In the genomic region with DNA sequence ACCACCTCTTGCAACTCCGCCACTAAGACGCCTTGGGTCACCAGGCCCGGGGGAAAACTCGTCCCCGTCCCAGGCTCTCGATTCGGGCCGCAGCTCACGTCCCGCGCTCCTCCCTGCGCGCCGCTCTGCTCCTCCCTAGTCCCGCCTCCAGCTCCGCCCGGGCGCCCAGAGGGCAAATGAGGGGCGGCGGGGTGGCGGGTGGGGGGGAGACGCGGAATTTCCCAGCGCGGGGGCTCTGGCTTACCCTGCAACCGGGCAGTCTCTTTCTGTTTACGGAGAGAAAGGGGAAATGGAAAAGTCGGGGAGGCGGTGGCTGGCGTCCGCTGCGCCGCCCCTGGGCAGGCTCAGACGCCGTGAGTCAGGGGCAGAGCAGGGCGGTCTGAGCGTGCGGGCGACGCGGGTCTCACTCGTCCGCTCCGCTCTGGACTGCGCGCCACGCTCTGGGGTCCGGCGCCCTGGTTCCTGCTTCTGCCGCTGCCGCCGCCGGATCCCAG, we compare ENCODE assay signal across 8 cellular contexts. TPM values are rescaled to one million over a fixed set of nuclear protein-coding genes. Genes with fewer than 3 reads are reported as not detected.
DNase-seq lines count a peak whose midpoint lies in the region; ATAC-seq and TF ChIP-seq lines count a peak whose summit lies in the region.

A gene (plus strand): TSS at position 406 of the 494 bp plus-strand sequence. CDS start 4,755 bp downstream, outside the sequence.

- H3K9me3 ChIP-seq in GM23248 (ENCODE audit: low read depth) = no peaks in the 10 kb centered on the region
- no peaks in the 10 kb centered on the region for H3K9me3 ChIP-seq in T-helper 17 cell (ENCODE audit: control insufficient read depth, low read length, poor library complexity, severe bottlenecking)
- no peaks in the 10 kb centered on the region for H3K9me3 ChIP-seq in left ventricle myocardium inferior (replicated peaks)
- H3K9me3 ChIP-seq in prostate gland = no peaks in the 10 kb centered on the region

- H3F3A ChIP-seq in GM23248 (ENCODE audit: insufficient read depth) = peaks cover 38% of the 10 kb centered on the region

- intact Hi-C loops in left ventricle myocardium inferior (cut with micrococcal nuclease) (no loop called here), prostate gland (cut with DNase I) (no loop called here)

- H3K4me1 Mint-ChIP-seq in T-helper 17 cell = peaks cover 47% of the 10 kb centered on the region

- peaks cover 3% of the 10 kb centered on the region for H3K36me3 Mint-ChIP-seq in T-helper 17 cell (ENCODE audit: low read depth)

- H3K27me3 Mint-ChIP-seq in T-helper 17 cell = no peaks in the 10 kb centered on the region

- WGBS in GM23248 (ENCODE audit: low coverage in 1 of 2, low lambda C conversion rate in 2 of 2, missing lambda C conversion rate in 2 of 2), 2 experiments = 1% methylated on average over 47 to 51 of the region's 53 CpGs
- whole genome bisulfite sequencing in prostate gland = under 1% methylated on average over 45 of the region's 53 CpGs

- H3K27ac ChIP-seq in GM23248 = peak within 1 kb of the TSS; percentile 91
- H3K27ac ChIP-seq in left ventricle myocardium inferior (replicated peaks) = peak within 1 kb of the TSS; percentile 99
- H3K27ac ChIP-seq in prostate gland = peak within 1 kb of the TSS; percentile 91 to 96

- no peaks in the 10 kb centered on the region for H3K9me2 ChIP-seq in GM23248 (ENCODE audit: insufficient read depth)

- H4K20me1 ChIP-seq in GM23248 (ENCODE audit: insufficient read depth) = no peaks in the 10 kb centered on the region

- peak within 1 kb of the TSS; percentile 86 for H2AFZ ChIP-seq in GM23248

- H3K27me3 ChIP-seq in GM23248 (replicated peaks; ENCODE audit: insufficient read depth) = no peaks in the 10 kb centered on the region
- H3K27me3 ChIP-seq in left ventricle myocardium inferior (ENCODE audit: low read depth) = no peaks in the 10 kb centered on the region
- H3K27me3 ChIP-seq in prostate gland (replicated peaks; ENCODE audit: insufficient read depth) = no peaks in the 10 kb centered on the region

- H3K4me2 ChIP-seq in GM23248 (ENCODE audit: unreplicated experiment) = peak within 1 kb of the TSS; percentile 91

- H3K4me3 Mint-ChIP-seq in T-helper 17 cell = peak within 1 kb of the TSS; percentile 94

- TF ChIP-seq CTCF in left ventricle myocardium inferior (IDR thresholded peaks at IDR 0.05; ENCODE audit: borderline replicate concordance) (no peak), prostate gland (IDR thresholded peaks at IDR 0.05) (peak in 1 of 4 experiments; percentile 9)

- in situ Hi-C loops in GM23248 (cut with MboI) = no loop called here

- TF ChIP-seq POLR2A in prostate gland (IDR thresholded peaks at IDR 0.05) = peak; percentile 58

- ATAC-seq in T-helper 17 cell = peak; percentile 82

- H3K79me2 ChIP-seq in GM23248 (ENCODE audit: insufficient read depth) = peaks cover 4% of the 10 kb centered on the region

- H3K36me3 ChIP-seq in GM23248 (ENCODE audit: low read depth) (0 out of 2 replicates have a peak, but pooled peaks cover 1% of the 10 kb centered on the region), left ventricle myocardium inferior (peaks cover 1% of the 10 kb centered on the region), prostate gland (no peaks in the 10 kb centered on the region)

- H3K4me3 ChIP-seq in GM23248 = peak within 1 kb of the TSS; percentile 84
- peak within 1 kb of the TSS; percentile 91 for H3K4me3 ChIP-seq in left ventricle myocardium inferior
- peak within 1 kb of the TSS; percentile 82 to 84 for H3K4me3 ChIP-seq in prostate gland

- H3K4me1 ChIP-seq in GM23248 (ENCODE audit: insufficient read depth) (peaks cover 36% of the 10 kb centered on the region), left ventricle myocardium inferior (peaks cover 81% of the 10 kb centered on the region), prostate gland (replicated peaks) (peaks cover 2% of the 10 kb centered on the region)

- peak within 1 kb of the TSS; percentile 98 for H3K9ac ChIP-seq in GM23248

- DNase-seq in GM03348 (ENCODE audit: low spot score) (peak; percentile 92), GM23248 (peak; percentile 93), Kasumi-1 (lab: John Stamatoyannopoulos, UW) (peak; percentile 98 to 100), T-helper 17 cell (peak; percentile 73 to 85 (median 80)), amniotic epithelial cell (ENCODE audit: low read depth) (peak; percentile 86), left ventricle myocardium inferior (peak; percentile 93), prostate gland (ENCODE audit: low spot score) (peak; percentile 84), ureter (ENCODE audit: low spot score) (peak; percentile 94)

- peak within 1 kb of the TSS; percentile 96 for H3K27ac Mint-ChIP-seq in T-helper 17 cell

RNA-seq across cellular contexts. Expression of the gene that starts here (rescaled TPM):
- total RNA-seq in GM23248 (2014; rRNA removed; shearing (Covaris generic)) = 3.7 and 8.5 TPM in 2 replicates
- 4.8 and 4.9 TPM in 2 replicates for polyA plus RNA-seq in GM23248 (2016; fragmentation: Nextera tagmentation; extraction: Ambion mirVana)
- 10 to 100 TPM; 26.2 to 38.8 TPM for total RNA-seq in T-helper 17 cell
- total RNA-seq in left ventricle myocardium inferior = 7.0 TPM
- 10 to 100 TPM in 1 of 2 donors, 1 to 10 TPM in 1; 4.7 to 12.2 TPM for total RNA-seq in prostate gland
- 42.8 TPM for total RNA-seq in ureter

Comparison
In these comparisons a context has a peak if more than half of its experiments do, and no peak if none do; other contexts are left out.
1. Peak in every context shown above with its lines: DNase-seq, ATAC-seq, H3K4me3 ChIP-seq and H3K27ac ChIP-seq.